ENCODE assay signal across 9 cellular contexts in the genomic region with DNA sequence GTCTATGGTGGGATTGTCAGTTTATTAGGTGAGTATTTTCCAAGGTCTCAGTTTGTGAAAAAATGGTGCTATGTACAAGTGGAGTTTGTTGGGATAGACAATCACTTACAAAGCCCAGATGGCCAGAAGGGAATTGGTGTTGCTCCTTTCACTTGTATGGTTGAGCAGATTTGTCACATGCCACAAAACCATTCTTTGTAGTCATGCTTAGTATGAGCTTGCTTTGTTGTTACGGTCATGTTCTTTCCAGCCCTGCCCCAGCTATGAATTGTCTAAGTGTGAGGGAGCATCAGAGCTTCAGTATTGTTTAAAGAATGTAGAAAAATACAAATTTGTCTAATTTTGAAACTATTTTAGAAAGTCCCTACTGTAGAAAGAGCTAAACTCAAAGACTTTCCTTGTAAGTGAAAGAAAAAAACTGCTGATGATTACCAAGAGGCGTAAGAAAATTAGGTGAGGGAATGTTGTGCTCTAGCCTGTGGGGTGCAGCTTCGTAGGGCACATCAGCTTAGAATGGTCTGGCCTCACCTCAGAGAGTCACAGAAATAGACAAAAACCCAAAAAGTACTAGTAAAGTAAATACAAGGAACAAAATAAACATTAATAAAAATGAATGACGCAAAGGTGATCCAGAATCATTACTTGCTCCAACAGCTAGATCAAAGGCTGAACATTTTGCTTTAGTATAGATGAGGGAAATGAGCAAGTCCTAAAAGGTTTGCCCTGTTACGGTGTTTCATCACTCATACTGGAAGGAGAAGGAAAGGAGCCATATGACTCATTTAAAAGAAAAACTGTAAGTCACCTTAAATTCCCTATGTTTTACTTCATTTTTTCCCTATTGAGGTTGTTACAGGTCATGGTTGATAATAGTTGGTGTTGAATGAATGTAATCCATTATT. TPM values are rescaled to one million over a fixed set of nuclear protein-coding genes. Genes with fewer than 3 reads are reported as not detected.
DNase-seq lines count a peak whose midpoint lies in the region; ATAC-seq and TF ChIP-seq lines count a peak whose summit lies in the region.
"Had no signal": no experiment of that assay in that cellular context is flagged by ENCODE, and none has a peak within 500 bp of the region (broad histone marks: within the 10 kb centered on the region; RNA-seq: fewer than 3 reads in every experiment).

No MANE protein-coding gene starts in this region.

- no peak overlapping the region for H3K4me3 ChIP-seq in astrocyte of the spinal cord (ENCODE audit: low read depth, low read length)
- no peak overlapping the region for H3K4me3 ChIP-seq in HAP-1
- H3K4me3 ChIP-seq: SK-N-MC had no signal

- no peak for TF ChIP-seq CTCF in CD4-positive, alpha-beta T cell (IDR thresholded peaks at IDR 0.05)
- TF ChIP-seq CTCF in astrocyte of the spinal cord (IDR thresholded peaks at IDR 0.05; ENCODE audit: low read depth, low read length), result no peak

- H3K27me3 Mint-ChIP-seq in CD4-positive, alpha-beta T cell, result no peaks in the 10 kb centered on the region
- no peaks in the 10 kb centered on the region for H3K27me3 Mint-ChIP-seq in memory B cell

- H3K4me3 Mint-ChIP-seq in CD4-positive, alpha-beta T cell, result peak overlapping the region; percentile 54
- peak overlapping the region; percentile 21 for H3K4me3 Mint-ChIP-seq in memory B cell

- no peak for DNase-seq in CD4-positive, alpha-beta T cell
- DNase-seq in astrocyte of the spinal cord (ENCODE audit: low read depth, low spot score) (peak; percentile 82), memory B cell (ENCODE audit: low spot score in 2 of 2) (no peak), HAP-1 (ENCODE audit: low spot score in 2 of 2) (no peak), 8988T (no peak)
- no peak for DNase-seq in effector CD4-positive, alpha-beta T cell

- H3K4me1 Mint-ChIP-seq in CD4-positive, alpha-beta T cell (ENCODE audit: low read depth), result peaks cover 52% of the 10 kb centered on the region
- peaks cover 24% of the 10 kb centered on the region for H3K4me1 Mint-ChIP-seq in memory B cell

- in situ Hi-C loops in astrocyte of the spinal cord (cut with HindIII; ENCODE audit: low sequenced_read_pairs) (loop anchor here (10.0 to 25.0 kb wide), 2 partner anchors 146 to 172 kb away; no protein-coding TSS in a partner anchor), HAP-1 (cut with MboI; ENCODE audit: low sequenced_read_pairs) (loop anchor here (10.0 kb wide), 1 partner anchor 174 kb away; no protein-coding TSS in a partner anchor)

- H3K27ac ChIP-seq in CD4-positive, alpha-beta T cell (ENCODE audit: low read depth, low read length), result no peak overlapping the region
- H3K27ac ChIP-seq: SK-N-MC had no signal

- H3K9me3 Mint-ChIP-seq in CD4-positive, alpha-beta T cell, result peaks cover 7% of the 10 kb centered on the region
- H3K9me3 Mint-ChIP-seq in memory B cell, result no peaks in the 10 kb centered on the region

- CTCF ChIA-PET in CD4-positive, alpha-beta T cell (lab: Charles Lee), result interaction anchor here (1.0 to 2.8 kb wide), 7 partner anchors 12 to 207 kb away, joined by 3 to 19 read pairs (median 5); no protein-coding TSS in a partner anchor

- peaks cover 44% of the 10 kb centered on the region for H3K36me3 ChIP-seq in HAP-1 (replicated peaks)

- no peaks in the 10 kb centered on the region for H3K27me3 ChIP-seq in CD4-positive, alpha-beta T cell (ENCODE audit: control insufficient read depth, insufficient read depth, low read length)
- H3K27me3 ChIP-seq in HAP-1 (ENCODE audit: low read depth), result no peaks in the 10 kb centered on the region

- ATAC-seq in CD4-positive, alpha-beta T cell (ENCODE audit: poor library complexity), result peak; percentile 16
- ATAC-seq in HG02973 (IDR thresholded peaks at IDR 0.05; ENCODE audit: unreplicated experiment) (peak; percentile 46), memory B cell (ENCODE audit: low read depth) (peak; percentile 37), HG03045 (IDR thresholded peaks at IDR 0.05; ENCODE audit: unreplicated experiment) (no peak)

- POLR2A ChIA-PET in CD4-positive, alpha-beta T cell (lab: Charles Lee), result interaction anchor here (1.2 to 7.1 kb wide), 8 partner anchors 8 to 207 kb away, joined by 3 to 66 read pairs (median 6); partner anchors contain the start of gene TGIF1

- H3K4me1 ChIP-seq in HAP-1, result peaks cover 22% of the 10 kb centered on the region

- no peaks in the 10 kb centered on the region for H3K9me3 ChIP-seq in CD4-positive, alpha-beta T cell (ENCODE audit: control insufficient read depth, low read length)
- H3K9me3 ChIP-seq in HAP-1, result peaks cover 5% of the 10 kb centered on the region; the same call in 1 of the 2 replicates

- H3K36me3 Mint-ChIP-seq in CD4-positive, alpha-beta T cell (ENCODE audit: low read depth), result peaks cover 61% of the 10 kb centered on the region
- peaks cover 18% of the 10 kb centered on the region for H3K36me3 Mint-ChIP-seq in memory B cell

- peak overlapping the region; percentile 92 for H3K27ac Mint-ChIP-seq in CD4-positive, alpha-beta T cell
- H3K27ac Mint-ChIP-seq in memory B cell, result peak overlapping the region; percentile 95

- intact Hi-C loops in CD4-positive, alpha-beta T cell (cut with DNase I, micrococcal nuclease), result loop anchor here in 1 of 2 experiments (10.0 kb wide), 1 partner anchor 524 kb away; no protein-coding TSS in a partner anchor

RNA-seq across cellular contexts. Expression of gene TGIF1, which starts 9.2 kb away (rescaled TPM):
- 10 to 100 TPM; 54.6 to 55.4 TPM for total RNA-seq in CD4-positive, alpha-beta T cell
